ENCODE assay signal across 21 cellular contexts in the genomic region with DNA sequence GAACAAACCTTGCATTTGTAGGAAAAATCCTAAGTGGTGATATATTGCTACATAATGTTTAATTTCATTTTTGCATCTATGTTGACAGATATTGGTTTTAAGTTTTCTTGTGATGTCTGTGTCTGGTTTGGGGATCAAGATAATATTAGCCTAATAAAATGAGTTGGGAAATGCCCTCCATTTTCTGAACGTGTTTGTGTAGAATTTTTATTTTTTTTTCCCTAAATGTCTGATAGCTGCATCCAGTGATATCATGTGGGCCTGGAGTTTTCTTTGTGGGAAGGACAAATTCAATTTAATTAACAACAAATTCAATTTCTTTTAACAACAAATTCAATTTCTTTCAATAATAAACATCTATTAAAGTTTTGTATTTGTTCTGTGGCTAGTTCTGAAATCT. TPM values are rescaled to one million over a fixed set of nuclear protein-coding genes. Genes with fewer than 3 reads are reported as not detected.
A peak's percentile ranks its signal among the peaks of the same experiment; 100 is the strongest.
DNase-seq lines count a peak whose midpoint lies in the region; ATAC-seq, FAIRE-seq and TF ChIP-seq lines count a peak whose summit lies in the region.
"Had no signal": no experiment of that assay in that cellular context is flagged by ENCODE, and none has a peak within 500 bp of the region (broad histone marks: within the 10 kb centered on the region; RNA-seq: fewer than 3 reads in every experiment).

No MANE protein-coding gene starts in this region.

- CTCF ChIA-PET in activated CD4-positive, alpha-beta T cell treated with anti-CD3 and anti-CD28 coated beads for 36 hours (lab: Charles Lee), result no interaction called here

- no peaks in the 10 kb centered on the region for H3F3A ChIP-seq in smooth muscle cell (ENCODE audit: low read depth)

- H3K27ac Mint-ChIP-seq in activated CD4-positive, alpha-beta T cell treated with anti-CD3 and anti-CD28 coated beads for 36 hours, result no peak overlapping the region
- H3K27ac Mint-ChIP-seq: B cell; CD4-positive, CD25-positive, alpha-beta regulatory T cell; CD8-positive, alpha-beta T cell; HFFc6 had no signal

- H4K20me1 ChIP-seq in smooth muscle cell (ENCODE audit: low read depth), result no peaks in the 10 kb centered on the region
- H4K20me1 ChIP-seq: BLaER1 had no signal

- H3K4me2 ChIP-seq in smooth muscle cell, result peak overlapping the region; percentile 31
- H3K4me2 ChIP-seq: BLaER1 had no signal

- H3K27me3 ChIP-seq in smooth muscle cell (ENCODE audit: low read depth), result no peaks in the 10 kb centered on the region
- H3K27me3 ChIP-seq: BLaER1 had no signal

- H3K27me3 Mint-ChIP-seq in activated CD4-positive, alpha-beta T cell treated with anti-CD3 and anti-CD28 coated beads for 36 hours, result no peaks in the 10 kb centered on the region
- H3K27me3 Mint-ChIP-seq: B cell; CD4-positive, CD25-positive, alpha-beta regulatory T cell had no signal

- TF ChIP-seq CTCF in smooth muscle cell (IDR thresholded peaks at IDR 0.05; ENCODE audit: borderline replicate concordance, insufficient read depth, poor library complexity, severe bottlenecking), result no peak

- no peak overlapping the region for H3K4me3 ChIP-seq in smooth muscle cell
- H3K4me3 ChIP-seq: BLaER1, HAP-1 had no signal

- H3K36me3 Mint-ChIP-seq in activated CD4-positive, alpha-beta T cell treated with anti-CD3 and anti-CD28 coated beads for 36 hours (ENCODE audit: low read depth), result no peaks in the 10 kb centered on the region
- H3K36me3 Mint-ChIP-seq: CD8-positive, alpha-beta T cell had no signal

- H3K4me1 ChIP-seq in smooth muscle cell (ENCODE audit: low read depth), result no peaks in the 10 kb centered on the region
- H3K4me1 ChIP-seq: BLaER1 had no signal

- POLR2A ChIA-PET in activated CD4-positive, alpha-beta T cell treated with anti-CD3 and anti-CD28 coated beads for 36 hours (lab: Charles Lee), result no interaction called here

- no peak overlapping the region for H3K9ac ChIP-seq in smooth muscle cell (ENCODE audit: low read depth)
- H3K9ac ChIP-seq: BLaER1 had no signal

- WGBS in smooth muscle cell (ENCODE audit: low lambda C conversion rate), result 63% methylated on average over 1 of the region's 1 CpG

- no peaks in the 10 kb centered on the region for H3K9me3 ChIP-seq in smooth muscle cell (replicated peaks; ENCODE audit: low read depth)
- H3K9me3 ChIP-seq: BLaER1, HAP-1 had no signal

- H2AFZ ChIP-seq in smooth muscle cell (ENCODE audit: low read depth), result no peak overlapping the region

- peak; percentile 4 for DNase-seq in DMS53 (lab: John Stamatoyannopoulos, UW)
- no peak for DNase-seq in epithelial cell of prostate (ENCODE audit: low read depth, low spot score)
- DNase-seq in smooth muscle cell (lab: John Stamatoyannopoulos, UW; ENCODE audit: unreplicated experiment), result no peak
- no peak for DNase-seq in mucosa of gallbladder (ENCODE audit: low spot score)
- no peak for DNase-seq in activated CD4-positive, alpha-beta T cell treated with anti-CD3 and anti-CD28 coated beads for 36 hours
- no peak for DNase-seq in COLO668 (lab: John Stamatoyannopoulos, UW; ENCODE audit: unreplicated experiment)
- DNase-seq: CD4-positive, CD25-positive, alpha-beta regulatory T cell; CD8-positive, alpha-beta T cell; DMS 273 treated with DMSO at 0.1 percent for 48 hours; DND-41; GF-D8; GOT3; HFFc6 had no signal

- intact Hi-C loops in activated CD4-positive, alpha-beta T cell treated with anti-CD3 and anti-CD28 coated beads for 36 hours (cut with DNase I, micrococcal nuclease), result no loop called here

- no peak overlapping the region for H3K4me3 Mint-ChIP-seq in activated CD4-positive, alpha-beta T cell treated with anti-CD3 and anti-CD28 coated beads for 36 hours
- H3K4me3 Mint-ChIP-seq: B cell; CD4-positive, CD25-positive, alpha-beta regulatory T cell; CD8-positive, alpha-beta T cell; HFFc6 had no signal

- no peaks in the 10 kb centered on the region for H3K36me3 ChIP-seq in smooth muscle cell (ENCODE audit: low read depth)
- H3K36me3 ChIP-seq: BLaER1, HAP-1 had no signal

- H3K79me2 ChIP-seq in smooth muscle cell (ENCODE audit: low read depth), result peaks cover 4% of the 10 kb centered on the region

- no peaks in the 10 kb centered on the region for H3K9me3 Mint-ChIP-seq in activated CD4-positive, alpha-beta T cell treated with anti-CD3 and anti-CD28 coated beads for 36 hours (ENCODE audit: low read depth)
- H3K9me3 Mint-ChIP-seq: CD8-positive, alpha-beta T cell; HFFc6 had no signal

- FAIRE-seq in G401.6 (lab: Jason Lieb, UNC), result peak; percentile 46
- FAIRE-seq: D721Med, GM12891, H54 had no signal

- no peaks in the 10 kb centered on the region for H3K4me1 Mint-ChIP-seq in activated CD4-positive, alpha-beta T cell treated with anti-CD3 and anti-CD28 coated beads for 36 hours
- H3K4me1 Mint-ChIP-seq: B cell had no signal

- peak overlapping the region; percentile 17 for H3K27ac ChIP-seq in epithelial cell of prostate
- H3K27ac ChIP-seq in smooth muscle cell (ENCODE audit: low read depth), result no peak overlapping the region
- H3K27ac ChIP-seq: BLaER1, C4-2B had no signal

- no peak for ATAC-seq in activated CD4-positive, alpha-beta T cell treated with anti-CD3 and anti-CD28 coated beads for 36 hours
- ATAC-seq: CD8-positive, alpha-beta T cell had no signal

RNA-seq across cellular contexts. Expression of gene NEDD4, which starts 35.1 kb away (rescaled TPM):
- total RNA-seq in smooth muscle cell (34.5 and 39.4 TPM in 2 replicates), mucosa of gallbladder (14.4 TPM)
- polyA plus RNA-seq in smooth muscle cell, result 6.6 and 7.3 TPM in 2 replicates
- total RNA-seq in activated CD4-positive, alpha-beta T cell treated with anti-CD3 and anti-CD28 coated beads for 36 hours, result 10 to 100 TPM; 22.4 to 23.3 TPM
